Comparison of ENCODE assay signal across 25 cellular contexts in genomic region chr7:38699481-38699880, GRCh38.
DNase-seq lines count a peak whose midpoint lies in the region; ATAC-seq and TF ChIP-seq lines count a peak whose summit lies in the region.
"Had no signal": no experiment of that assay in that cellular context is flagged by ENCODE, and none has a peak within 500 bp of the region (broad histone marks: within the 10 kb centered on the region; RNA-seq: fewer than 3 reads in every experiment).

No MANE protein-coding gene starts in this region.

- no peaks in the 10 kb centered on the region for H3K27me3 ChIP-seq in BJ (ENCODE audit: control insufficient read depth, insufficient read depth, low read length)
- no peaks in the 10 kb centered on the region for H3K27me3 ChIP-seq in PC-3 (ENCODE audit: low read length)
- H3K27me3 ChIP-seq: foreskin keratinocyte, right lobe of liver, tibial nerve had no signal

- TF ChIP-seq CTCF in BJ (IDR thresholded peaks at IDR 0.05; ENCODE audit: insufficient read depth, low read depth, low read length) = no peak
- no peak for TF ChIP-seq CTCF in PC-3 (conservative IDR thresholded peaks at IDR 0.05; ENCODE audit: low read depth, low read length)

- H3K9me2 ChIP-seq in PC-3 (replicated peaks; ENCODE audit: low read length) = no peaks in the 10 kb centered on the region

- intact Hi-C loops in sciatic nerve (cut with DNase I) (no loop called here), PC-3 (cut with micrococcal nuclease) (no loop called here)

- H3K4me3 ChIP-seq in BJ (ENCODE audit: low read depth, low read length) (no peak overlapping the region), PC-3 (ENCODE audit: low read length) (no peak overlapping the region)
- H3K4me3 ChIP-seq: K562, lung, right lobe of liver, tibial nerve had no signal

- peaks cover 25% of the 10 kb centered on the region for H3K4me1 ChIP-seq in PC-3 (ENCODE audit: insufficient read depth, low read length)
- H3K4me1 ChIP-seq: foreskin keratinocyte had no signal

- no peaks in the 10 kb centered on the region for H3K79me2 ChIP-seq in PC-3 (ENCODE audit: low read length)

- CTCF ChIA-PET in BJ (lab: Yijun Ruan, JAX) (no interaction called here), PC-3 (lab: Charles Lee) (no interaction called here)

- no peak overlapping the region for H3K27ac ChIP-seq in PC-3 (ENCODE audit: low read length)
- no peak overlapping the region for H3K27ac ChIP-seq in substantia nigra (ENCODE audit: low read depth, low read length, poor library complexity, severe bottlenecking)
- H3K27ac ChIP-seq: foreskin keratinocyte, right lobe of liver, tibial nerve had no signal

- peaks cover 7% of the 10 kb centered on the region for H3F3A ChIP-seq in PC-3 (ENCODE audit: low read length, unreplicated experiment)

- H3K9me3 ChIP-seq in PC-3 (ENCODE audit: low read length) = no peaks in the 10 kb centered on the region
- H3K9me3 ChIP-seq: right lobe of liver, tibial nerve had no signal

- H4K20me1 ChIP-seq in PC-3 (ENCODE audit: low read length) = no peaks in the 10 kb centered on the region

- no TSS peak for BruUV-seq in PC-3 (replicated peaks; lab: Mats Ljungman, UMichigan)

- H3K36me3 ChIP-seq in BJ (ENCODE audit: control insufficient read depth, insufficient read depth, low read length) (no peaks in the 10 kb centered on the region), PC-3 (ENCODE audit: low read depth, low read length) (no peaks in the 10 kb centered on the region)
- H3K36me3 ChIP-seq: right lobe of liver, tibial nerve had no signal

- H3K9ac ChIP-seq in PC-3 (ENCODE audit: low read length) = no peak overlapping the region

- peak; percentile 15 for DNase-seq in BJ (ENCODE audit: low read depth)
- peak; percentile 30 for DNase-seq in LHCN-M2 (ENCODE audit: low read depth)
- DNase-seq in dedifferentiated amniotic fluid mesenchymal stem cell (ENCODE audit: extremely low spot score) = peak; percentile 44
- DNase-seq in sciatic nerve (ENCODE audit: low spot score) = no peak
- DNase-seq in PC-3 = no peak
- DNase-seq in SW 1271 (lab: John Stamatoyannopoulos, UW) = no peak
- DNase-seq in substantia nigra (lab: John Stamatoyannopoulos, UW) = no peak
- DNase-seq: activated CD4-positive, alpha-beta T cell treated with anti-CD3 and anti-CD28 coated beads, Interleukin-2, amount 10 ng/mL, durations not matched to agents 24 days and 14 days; activated CD8-positive, alpha-beta memory T cell treated with anti-CD3 and anti-CD28 coated beads, Interleukin-2, amount 50 U/mL, for 48 hours; activated gamma-delta T cell; C1 segment of cervical spinal cord; effector memory CD8-positive, alpha-beta T cell; foreskin keratinocyte; hippocampal formation; islet precursor cell; MV-4-11; NCI-H2029; occipital lobe; right lobe of liver; stimulated activated naive CD4-positive, alpha-beta T cell; T-cell had no signal

- POLR2A ChIA-PET in BJ (lab: Charles Lee) = no interaction called here
- POLR2A ChIA-PET in PC-3 (lab: Charles Lee; ENCODE audit: unreplicated experiment) = no interaction called here

- no peak overlapping the region for H2AFZ ChIP-seq in PC-3 (ENCODE audit: low read length)

- no peak overlapping the region for H3K4me2 ChIP-seq in PC-3 (ENCODE audit: low read length)

- ATAC-seq in sciatic nerve = peak; percentile 32
- no peak for ATAC-seq in PC-3
- no peak for ATAC-seq in HG02970 (IDR thresholded peaks at IDR 0.05; ENCODE audit: low FRiP score, unreplicated experiment)
- ATAC-seq: effector memory CD8-positive, alpha-beta T cell; foreskin keratinocyte; K562; right lobe of liver; T-cell had no signal

Comparison
In these comparisons a context has a peak if more than half of its experiments do, and no peak if none do; other contexts are left out.
1. DNase-seq: peak in BJ (single experiment), LHCN-M2 (single experiment) and dedifferentiated amniotic fluid mesenchymal stem cell (single experiment); none in sciatic nerve (single experiment), PC-3 (single experiment), SW 1271 (0 of 2) and substantia nigra (0 of 49).